Comparison of ENCODE assay signal across 8 cellular contexts in genomic region chr17:42772945-42773289, GRCh38. TPM values are rescaled to one million over a fixed set of nuclear protein-coding genes. Genes with fewer than 3 reads are reported as not detected.
A peak's percentile ranks its signal among the peaks of the same experiment; 100 is the strongest.
DNase-seq lines count a peak whose midpoint lies in the region; ATAC-seq lines count a peak whose summit lies in the region.

No MANE protein-coding gene starts in this region.

- peak overlapping the region; percentile 52 for H3K4me3 ChIP-seq in thymus (ENCODE audit: low read length)

- peaks cover 28% of the 10 kb centered on the region for H3K36me3 Mint-ChIP-seq in activated CD4-positive, alpha-beta T cell treated with anti-CD3 and anti-CD28 coated beads, Interleukin-2, amount 10 ng/mL, durations not matched to agents 7 days and 5 days (ENCODE audit: low read depth)
- peaks cover 31% of the 10 kb centered on the region for H3K36me3 Mint-ChIP-seq in activated naive CD8-positive, alpha-beta T cell treated with anti-CD3 and anti-CD28 coated beads, Interleukin-2, amount 50 U/mL, for 24 hours (ENCODE audit: low read depth)

- H3K4me1 ChIP-seq in thymus (ENCODE audit: control insufficient read depth, insufficient read depth, low read length): peaks cover 9% of the 10 kb centered on the region

- under 1% methylated on average over 3 of the region's 3 CpGs for WGBS in thymus

- no peaks in the 10 kb centered on the region for H3K9me3 ChIP-seq in thymus (ENCODE audit: control insufficient read depth)

- ATAC-seq in activated naive CD8-positive, alpha-beta T cell treated with anti-CD3 and anti-CD28 coated beads, Interleukin-2, amount 50 U/mL, for 24 hours: no peak
- ATAC-seq in HG02981 (IDR thresholded peaks at IDR 0.05; ENCODE audit: unreplicated experiment): no peak

- peak overlapping the region; percentile 96 for H3K27ac Mint-ChIP-seq in activated CD4-positive, alpha-beta T cell treated with anti-CD3 and anti-CD28 coated beads, Interleukin-2, amount 10 ng/mL, durations not matched to agents 7 days and 5 days
- peak overlapping the region; percentile 94 for H3K27ac Mint-ChIP-seq in activated naive CD8-positive, alpha-beta T cell treated with anti-CD3 and anti-CD28 coated beads, Interleukin-2, amount 50 U/mL, for 24 hours

- peaks cover under 1% of the 10 kb centered on the region for H3K27me3 Mint-ChIP-seq in activated CD4-positive, alpha-beta T cell treated with anti-CD3 and anti-CD28 coated beads, Interleukin-2, amount 10 ng/mL, durations not matched to agents 7 days and 5 days
- peaks cover under 1% of the 10 kb centered on the region for H3K27me3 Mint-ChIP-seq in activated naive CD8-positive, alpha-beta T cell treated with anti-CD3 and anti-CD28 coated beads, Interleukin-2, amount 50 U/mL, for 24 hours

- POLR2A ChIA-PET in activated CD4-positive, alpha-beta T cell treated with anti-CD3 and anti-CD28 coated beads, Interleukin-2, amount 10 ng/mL, durations not matched to agents 7 days and 5 days (lab: Charles Lee): no interaction called here

- H3K9me3 Mint-ChIP-seq in activated CD4-positive, alpha-beta T cell treated with anti-CD3 and anti-CD28 coated beads, Interleukin-2, amount 10 ng/mL, durations not matched to agents 7 days and 5 days: no peaks in the 10 kb centered on the region
- H3K9me3 Mint-ChIP-seq in activated naive CD8-positive, alpha-beta T cell treated with anti-CD3 and anti-CD28 coated beads, Interleukin-2, amount 50 U/mL, for 24 hours: no peaks in the 10 kb centered on the region

- H3K4me1 Mint-ChIP-seq in activated CD4-positive, alpha-beta T cell treated with anti-CD3 and anti-CD28 coated beads, Interleukin-2, amount 10 ng/mL, durations not matched to agents 7 days and 5 days: peaks cover 32% of the 10 kb centered on the region
- H3K4me1 Mint-ChIP-seq in activated naive CD8-positive, alpha-beta T cell treated with anti-CD3 and anti-CD28 coated beads, Interleukin-2, amount 50 U/mL, for 24 hours: peaks cover 23% of the 10 kb centered on the region

- H3K27ac ChIP-seq in layer of hippocampus (ENCODE audit: low read depth, low read length): peak overlapping the region; percentile 49
- peak overlapping the region; percentile 31 for H3K27ac ChIP-seq in thymus (ENCODE audit: low read depth)

- peaks cover 10% of the 10 kb centered on the region for H3K36me3 ChIP-seq in thymus (ENCODE audit: control insufficient read depth, insufficient read depth)

- CTCF ChIA-PET in activated CD4-positive, alpha-beta T cell treated with anti-CD3 and anti-CD28 coated beads, Interleukin-2, amount 10 ng/mL, durations not matched to agents 7 days and 5 days (lab: Charles Lee): interaction anchor here (0.9 to 2.4 kb wide), 8 partner anchors 9 to 195 kb away, joined by 3 to 7 read pairs (median 4); partner anchors contain the start of gene BECN1

- peak overlapping the region; percentile 96 for H3K4me3 Mint-ChIP-seq in activated CD4-positive, alpha-beta T cell treated with anti-CD3 and anti-CD28 coated beads, Interleukin-2, amount 10 ng/mL, durations not matched to agents 7 days and 5 days
- peak overlapping the region; percentile 97 for H3K4me3 Mint-ChIP-seq in activated naive CD8-positive, alpha-beta T cell treated with anti-CD3 and anti-CD28 coated beads, Interleukin-2, amount 50 U/mL, for 24 hours

- no peaks in the 10 kb centered on the region for H3K27me3 ChIP-seq in layer of hippocampus (ENCODE audit: control insufficient read depth, insufficient read depth, low read length)
- H3K27me3 ChIP-seq in thymus (ENCODE audit: control insufficient read depth, insufficient read depth): no peaks in the 10 kb centered on the region

- no peak for DNase-seq in activated CD4-positive, alpha-beta T cell treated with anti-CD3 and anti-CD28 coated beads, Interleukin-2, amount 10 ng/mL, durations not matched to agents 7 days and 5 days
- no peak for DNase-seq in activated CD4-positive, alpha-beta T cell treated with anti-CD3 and anti-CD28 coated beads for 1 hour
- no peak for DNase-seq in activated naive CD8-positive, alpha-beta T cell treated with anti-CD3 and anti-CD28 coated beads, Interleukin-2, amount 50 U/mL, for 24 hours
- DNase-seq in foreskin melanocyte: no peak
- DNase-seq in T-helper 9 cell: no peak

RNA-seq across cellular contexts. Expression of gene VPS25, which starts 0.3 kb away (rescaled TPM):
- 10 to 100 TPM; 51.9 to 59.4 TPM for total RNA-seq in activated CD4-positive, alpha-beta T cell treated with anti-CD3 and anti-CD28 coated beads, Interleukin-2, amount 10 ng/mL, durations not matched to agents 7 days and 5 days
- 58.3 TPM for polyA plus RNA-seq in thymus

RNA-seq across cellular contexts. Expression of gene WNK4, which starts 7.5 kb away (rescaled TPM):
- total RNA-seq in activated CD4-positive, alpha-beta T cell treated with anti-CD3 and anti-CD28 coated beads, Interleukin-2, amount 10 ng/mL, durations not matched to agents 7 days and 5 days: under 1 TPM; 0.47 to 0.77 TPM
- 0.11 TPM for polyA plus RNA-seq in thymus

RNA-seq across cellular contexts. Expression of gene RAMP2, which starts 11.9 kb away (rescaled TPM):
- total RNA-seq in activated CD4-positive, alpha-beta T cell treated with anti-CD3 and anti-CD28 coated beads, Interleukin-2, amount 10 ng/mL, durations not matched to agents 7 days and 5 days: not detected
- polyA plus RNA-seq in thymus: 22.1 TPM

RNA-seq across cellular contexts. Expression of gene COA3, which starts 25.6 kb away (rescaled TPM):
- total RNA-seq in activated CD4-positive, alpha-beta T cell treated with anti-CD3 and anti-CD28 coated beads, Interleukin-2, amount 10 ng/mL, durations not matched to agents 7 days and 5 days: 10 to 100 TPM; 41.2 to 45.1 TPM
- 95.5 TPM for polyA plus RNA-seq in thymus

RNA-seq across cellular contexts. Expression of gene CNTD1, which starts 25.7 kb away (rescaled TPM):
- not detected for total RNA-seq in activated CD4-positive, alpha-beta T cell treated with anti-CD3 and anti-CD28 coated beads, Interleukin-2, amount 10 ng/mL, durations not matched to agents 7 days and 5 days
- 0.32 TPM for polyA plus RNA-seq in thymus
